Comparison of ENCODE assay signal across 12 cellular contexts in genomic region chr10:80191589-80192270, GRCh38. TPM values are rescaled to one million over a fixed set of nuclear protein-coding genes. Genes with fewer than 3 reads are reported as not detected.
DNase-seq lines count a peak whose midpoint lies in the region; ATAC-seq and TF ChIP-seq lines count a peak whose summit lies in the region.
"Had no signal": no experiment of that assay in that cellular context is flagged by ENCODE, and none has a peak within 500 bp of the region (broad histone marks: within the 10 kb centered on the region; RNA-seq: fewer than 3 reads in every experiment).

No MANE protein-coding gene starts in this region.

- H3K36me3 ChIP-seq in urinary bladder (ENCODE audit: insufficient read depth) (no peaks in the 10 kb centered on the region), uterus (no peaks in the 10 kb centered on the region), hepatocyte (replicated peaks; ENCODE audit: insufficient read depth, low read depth) (no peaks in the 10 kb centered on the region)

- peaks cover 97% of the 10 kb centered on the region for H3K79me2 ChIP-seq in hepatocyte

- H3K9me2 ChIP-seq in hepatocyte (replicated peaks; ENCODE audit: insufficient read depth) = no peaks in the 10 kb centered on the region

- intact Hi-C loops in uterus (cut with DNase I; ENCODE audit: low total_unique reads) = no loop called here

- no peak for ATAC-seq in activated naive CD8-positive, alpha-beta T cell treated with anti-CD3 and anti-CD28 coated beads, Interleukin-2, amount 10 ng/mL, durations not matched to agents 7 days and 5 days (ENCODE audit: low read depth)

- peaks cover 47% of the 10 kb centered on the region for H3K36me3 Mint-ChIP-seq in activated naive CD8-positive, alpha-beta T cell treated with anti-CD3 and anti-CD28 coated beads, Interleukin-2, amount 10 ng/mL, durations not matched to agents 7 days and 5 days

- H2AFZ ChIP-seq in hepatocyte = no peak overlapping the region

- H3K27me3 Mint-ChIP-seq in activated naive CD8-positive, alpha-beta T cell treated with anti-CD3 and anti-CD28 coated beads, Interleukin-2, amount 10 ng/mL, durations not matched to agents 7 days and 5 days = no peaks in the 10 kb centered on the region

- H3K4me3 Mint-ChIP-seq in activated naive CD8-positive, alpha-beta T cell treated with anti-CD3 and anti-CD28 coated beads, Interleukin-2, amount 10 ng/mL, durations not matched to agents 7 days and 5 days = no peak overlapping the region
- H3K4me3 Mint-ChIP-seq: nephron progenitor cell had no signal

- H3K4me3 ChIP-seq in urinary bladder (ENCODE audit: low read depth, low read length) = no peak overlapping the region
- no peak overlapping the region for H3K4me3 ChIP-seq in uterus
- no peak overlapping the region for H3K4me3 ChIP-seq in hepatocyte
- H3K4me3 ChIP-seq: MG63 had no signal

- peaks cover 68% of the 10 kb centered on the region for H4K20me1 ChIP-seq in hepatocyte (ENCODE audit: insufficient read depth, poor library complexity, severe bottlenecking)

- H3K27me3 ChIP-seq in uterus (no peaks in the 10 kb centered on the region), hepatocyte (no peaks in the 10 kb centered on the region)
- H3K27me3 ChIP-seq: MG63 had no signal

- H3K4me1 ChIP-seq in urinary bladder (ENCODE audit: insufficient read depth) = no peaks in the 10 kb centered on the region
- peaks cover 4 to 9% of the 10 kb centered on the region in 2 donors for H3K4me1 ChIP-seq in uterus
- peaks cover 40% of the 10 kb centered on the region for H3K4me1 ChIP-seq in hepatocyte (ENCODE audit: insufficient read depth)

- H3K4me1 Mint-ChIP-seq in activated naive CD8-positive, alpha-beta T cell treated with anti-CD3 and anti-CD28 coated beads, Interleukin-2, amount 10 ng/mL, durations not matched to agents 7 days and 5 days = peaks cover 52% of the 10 kb centered on the region

- no peak overlapping the region for H3K4me2 ChIP-seq in hepatocyte

- H3K27ac ChIP-seq in urinary bladder (ENCODE audit: low read depth) (peak overlapping the region; percentile 3), uterus (no peak overlapping the region), hepatocyte (no peak overlapping the region)

- H3K27ac Mint-ChIP-seq in activated naive CD8-positive, alpha-beta T cell treated with anti-CD3 and anti-CD28 coated beads, Interleukin-2, amount 10 ng/mL, durations not matched to agents 7 days and 5 days = peak overlapping the region; percentile 74
- H3K27ac Mint-ChIP-seq: nephron progenitor cell had no signal

- peak; percentile 29 for DNase-seq in activated naive CD4-positive, alpha-beta T cell treated with Interleukin-2 at 50 U/mL for 16 hours
- no peak for DNase-seq in activated naive CD4-positive, alpha-beta T cell treated with anti-CD3 and anti-CD28 coated beads, Interleukin-2, amount 50 U/mL, for 16 hours
- no peak for DNase-seq in activated naive CD8-positive, alpha-beta T cell treated with anti-CD3 and anti-CD28 coated beads, Interleukin-2, amount 10 ng/mL, durations not matched to agents 7 days and 5 days
- DNase-seq in mucosa of gallbladder (ENCODE audit: low spot score) (peak; percentile 80), uterus (no peak), hepatocyte (ENCODE audit: low spot score) (no peak)
- DNase-seq in activated CD4-positive, CD25-positive, alpha-beta regulatory T cell treated with anti-CD3 and anti-CD28 coated beads, Interleukin-2, amount 50 U/mL, for 72 hours = no peak
- DNase-seq: activated CD4-positive, CD25-positive, alpha-beta regulatory T cell; MG63; nephron progenitor cell; stimulated activated CD4-positive, alpha-beta T cell treated with anti-CD3 and anti-CD28 coated beads, Interleukin-4, amount 100 ng/mL, for 24 hours had no signal

- H3K9me3 Mint-ChIP-seq in activated naive CD8-positive, alpha-beta T cell treated with anti-CD3 and anti-CD28 coated beads, Interleukin-2, amount 10 ng/mL, durations not matched to agents 7 days and 5 days = peaks cover 6% of the 10 kb centered on the region

- H3K9me3 ChIP-seq in uterus = no peaks in the 10 kb centered on the region
- no peaks in the 10 kb centered on the region for H3K9me3 ChIP-seq in hepatocyte (ENCODE audit: low read depth)

- TF ChIP-seq POLR2A in uterus (IDR thresholded peaks at IDR 0.05) = no peak

- POLR2A ChIA-PET in activated naive CD8-positive, alpha-beta T cell treated with anti-CD3 and anti-CD28 coated beads, Interleukin-2, amount 10 ng/mL, durations not matched to agents 7 days and 5 days (lab: Charles Lee) = no interaction called here

- WGBS in urinary bladder = 73% methylated on average over 16 of the region's 16 CpGs
- WGBS in hepatocyte (ENCODE audit: low lambda C conversion rate, missing lambda C conversion rate) = 86% methylated on average over 16 of the region's 16 CpGs

- TF ChIP-seq CTCF in uterus (IDR thresholded peaks at IDR 0.05) = no peak
- TF ChIP-seq CTCF in hepatocyte (IDR thresholded peaks at IDR 0.05; ENCODE audit: poor library complexity) = no peak

RNA-seq across cellular contexts. Expression of gene ANXA11, which starts 13.6 kb away (rescaled TPM):
- 100 to 1,000 TPM; 263 to 277 TPM for total RNA-seq in activated naive CD8-positive, alpha-beta T cell treated with anti-CD3 and anti-CD28 coated beads, Interleukin-2, amount 10 ng/mL, durations not matched to agents 7 days and 5 days
- total RNA-seq in mucosa of gallbladder (247 TPM), urinary bladder (41.8 TPM), uterus (100 to 1,000 TPM in 1 of 4 donors, 10 to 100 TPM in 3; 15.6 to 157 (median 47.2) TPM), hepatocyte (88.1 and 92.8 TPM in 2 replicates)
- polyA plus RNA-seq in urinary bladder (114 TPM), hepatocyte (168 and 184 TPM in 2 replicates)

RNA-seq across cellular contexts. Expression of gene PLAC9, which starts 59.2 kb away (rescaled TPM):
- not detected for total RNA-seq in activated naive CD8-positive, alpha-beta T cell treated with anti-CD3 and anti-CD28 coated beads, Interleukin-2, amount 10 ng/mL, durations not matched to agents 7 days and 5 days
- total RNA-seq in mucosa of gallbladder = 8.5 TPM
- total RNA-seq in urinary bladder = 64.9 TPM
- polyA plus RNA-seq in urinary bladder = 54.3 TPM
- 10 to 100 TPM; 24.5 to 91.7 (median 30.2) TPM for total RNA-seq in uterus
- 11.4 and 14.8 TPM in 2 replicates for total RNA-seq in hepatocyte
- 83.3 and 92.9 TPM in 2 replicates for polyA plus RNA-seq in hepatocyte

Comparison
In these comparisons a context has a peak if more than half of its experiments do, and no peak if none do; other contexts are left out.
1. DNase-seq: peak in activated naive CD4-positive, alpha-beta T cell treated with Interleukin-2 at 50 U/mL for 16 hours (single experiment) and mucosa of gallbladder (single experiment); none in activated naive CD4-positive, alpha-beta T cell treated with anti-CD3 and anti-CD28 coated beads, Interleukin-2, amount 50 U/mL, for 16 hours (single experiment), activated naive CD8-positive, alpha-beta T cell treated with anti-CD3 and anti-CD28 coated beads, Interleukin-2, amount 10 ng/mL, durations not matched to agents 7 days and 5 days (single experiment), uterus (0 of 2), activated CD4-positive, CD25-positive, alpha-beta regulatory T cell treated with anti-CD3 and anti-CD28 coated beads, Interleukin-2, amount 50 U/mL, for 72 hours (single experiment) and hepatocyte (single experiment).